Comparison of ENCODE assay signal across 24 cellular contexts in the genomic region with DNA sequence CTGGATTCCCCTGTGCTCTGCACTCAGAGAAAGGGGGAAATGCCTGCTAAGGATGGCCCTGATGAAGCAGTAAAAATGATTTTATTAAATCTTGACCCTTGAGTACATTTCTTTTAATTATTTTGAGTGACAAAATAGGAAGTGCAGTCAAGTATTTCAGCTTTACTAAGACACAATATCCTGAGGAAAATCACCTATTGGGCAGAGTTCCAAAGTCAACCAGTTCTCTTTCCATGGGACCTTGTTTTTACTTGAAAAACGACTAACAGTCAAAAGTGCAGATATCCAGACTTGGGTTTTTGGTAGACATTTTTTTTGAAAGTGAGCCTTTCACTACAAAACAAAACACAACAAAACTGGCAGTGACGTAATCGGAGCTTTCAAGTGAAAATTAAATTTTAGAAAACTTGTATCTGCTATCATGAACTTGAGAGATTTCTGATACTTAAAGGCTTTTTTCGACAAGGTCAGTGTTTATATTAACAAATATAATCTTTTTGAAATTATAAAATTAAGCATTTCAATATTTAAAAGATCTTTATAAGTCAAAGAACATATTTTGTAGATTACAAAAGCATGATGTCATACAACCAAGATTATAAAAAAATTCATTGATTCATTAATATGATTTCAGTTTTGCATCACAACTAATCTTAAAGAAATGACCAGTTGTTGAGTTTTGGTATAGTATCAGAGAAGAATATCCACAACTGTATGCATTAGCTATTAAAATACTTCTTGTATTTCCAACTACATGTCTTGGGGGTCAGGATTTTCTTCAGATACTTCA.
A peak's percentile ranks its signal among the peaks of the same experiment; 100 is the strongest.
DNase-seq lines count a peak whose midpoint lies in the region; ATAC-seq, FAIRE-seq and TF ChIP-seq lines count a peak whose summit lies in the region.
"Had no signal": no experiment of that assay in that cellular context is flagged by ENCODE, and none has a peak within 500 bp of the region (broad histone marks: within the 10 kb centered on the region; RNA-seq: fewer than 3 reads in every experiment).

No MANE protein-coding gene starts in this region.

- intact Hi-C loops in PC-3 (cut with micrococcal nuclease): no loop called here

- no peaks in the 10 kb centered on the region for H3K4me1 ChIP-seq in PC-3 (ENCODE audit: insufficient read depth, low read length)

- no TSS peak for BruUV-seq in PC-3 (replicated peaks; lab: Mats Ljungman, UMichigan)

- TF ChIP-seq CTCF in PC-3 (conservative IDR thresholded peaks at IDR 0.05; ENCODE audit: low read depth, low read length) (no peak), astrocyte of the spinal cord (IDR thresholded peaks at IDR 0.05; ENCODE audit: low read depth, low read length) (no peak), retinal pigment epithelial cell (conservative IDR thresholded peaks at IDR 0.05; ENCODE audit: low read depth, low read length) (no peak), brain microvascular endothelial cell (IDR thresholded peaks at IDR 0.05; ENCODE audit: low read depth, low read length, missing control alignments) (no peak)

- H3K9me3 Mint-ChIP-seq in activated naive CD8-positive, alpha-beta T cell treated with anti-CD3 and anti-CD28 coated beads for 36 hours: no peaks in the 10 kb centered on the region
- H3K9me3 Mint-ChIP-seq: CD8-positive, alpha-beta T cell had no signal

- no peaks in the 10 kb centered on the region for H3K4me1 Mint-ChIP-seq in activated naive CD8-positive, alpha-beta T cell treated with anti-CD3 and anti-CD28 coated beads for 36 hours

- H3K4me3 ChIP-seq in PC-3 (ENCODE audit: low read length) (no peak overlapping the region), astrocyte of the spinal cord (ENCODE audit: low read depth, low read length) (no peak overlapping the region), retinal pigment epithelial cell (ENCODE audit: low read length) (no peak overlapping the region), brain microvascular endothelial cell (ENCODE audit: low read depth, low read length) (no peak overlapping the region)
- H3K4me3 ChIP-seq: BLaER1 treated with 17β-estradiol and CSF1 and Interleukin-3, amounts not matched to agents 10 nM and 100 nM; GM12878; K562 had no signal

- H3K27ac Mint-ChIP-seq in activated naive CD8-positive, alpha-beta T cell treated with anti-CD3 and anti-CD28 coated beads for 36 hours: no peak overlapping the region
- H3K27ac Mint-ChIP-seq: CD8-positive, alpha-beta T cell had no signal

- POLR2A ChIA-PET in PC-3 (lab: Charles Lee; ENCODE audit: unreplicated experiment): no interaction called here

- H3K27ac ChIP-seq in PC-3 (ENCODE audit: low read length) (no peak overlapping the region), brain microvascular endothelial cell (no peak overlapping the region)
- H3K27ac ChIP-seq: BLaER1 treated with 17β-estradiol and CSF1 and Interleukin-3, amounts not matched to agents 10 nM and 100 nM had no signal

- no peak overlapping the region for H2AFZ ChIP-seq in PC-3 (ENCODE audit: low read length)

- H3K27me3 ChIP-seq in PC-3 (ENCODE audit: low read length) (no peaks in the 10 kb centered on the region), brain microvascular endothelial cell (replicated peaks) (no peaks in the 10 kb centered on the region)
- H3K27me3 ChIP-seq: BLaER1 treated with 17β-estradiol and CSF1 and Interleukin-3, amounts not matched to agents 10 nM and 100 nM had no signal

- no peaks in the 10 kb centered on the region for H3K79me2 ChIP-seq in PC-3 (ENCODE audit: low read length)

- peaks cover 14% of the 10 kb centered on the region for H3K27me3 Mint-ChIP-seq in activated naive CD8-positive, alpha-beta T cell treated with anti-CD3 and anti-CD28 coated beads for 36 hours

- H3K36me3 Mint-ChIP-seq in activated naive CD8-positive, alpha-beta T cell treated with anti-CD3 and anti-CD28 coated beads for 36 hours: no peaks in the 10 kb centered on the region
- H3K36me3 Mint-ChIP-seq: CD8-positive, alpha-beta T cell had no signal

- no peak for ATAC-seq in PC-3
- ATAC-seq: CD8-positive, alpha-beta T cell; GM12878; HCT116; K562 had no signal

- H3F3A ChIP-seq in PC-3 (ENCODE audit: low read length, unreplicated experiment): no peaks in the 10 kb centered on the region

- H3K9me2 ChIP-seq in PC-3 (replicated peaks; ENCODE audit: low read length): no peaks in the 10 kb centered on the region

- peak; percentile 53 for FAIRE-seq in frontal cortex (lab: Jason Lieb, UNC)
- FAIRE-seq: GM12878, K562 had no signal

- DNase-seq in PC-3: peak; percentile 8
- peak; percentile 12 for DNase-seq in astrocyte of the spinal cord (ENCODE audit: low read depth, low spot score)
- no peak for DNase-seq in frontal cortex (ENCODE audit: low spot score in 2 of 2)
- peak; percentile 15 for DNase-seq in retinal pigment epithelial cell (ENCODE audit: low read depth)
- DNase-seq in brain microvascular endothelial cell: no peak
- DNase-seq in iPS-NIHi7 (ENCODE audit: extremely low spot score): no peak
- DNase-seq in activated naive CD8-positive, alpha-beta T cell treated with anti-CD3 and anti-CD28 coated beads for 36 hours: no peak
- DNase-seq: Calu3; CD8-positive, alpha-beta T cell; DMS53; EL; GOT3; NCI-H1105 treated with DMSO at 0.1 percent for 48 hours; NCI-H1694; NCI-H2081 treated with DMSO at 0.1 percent for 48 hours; NCI-H510A; NCI-H748 treated with DMSO at 0.1 percent for 48 hours; NK-92 treated with Interleukin-12 subunit alpha and Interleukin-12 subunit beta, amount 100 ng/mL, for 24 hours; RPMI8226; SHP77 treated with DMSO at 0.1 percent for 48 hours had no signal

- CTCF ChIA-PET in PC-3 (lab: Charles Lee): no interaction called here

- no peak overlapping the region for H3K4me2 ChIP-seq in PC-3 (ENCODE audit: low read length)

- in situ Hi-C loops in astrocyte of the spinal cord (cut with HindIII; ENCODE audit: low sequenced_read_pairs): no loop called here
- in situ Hi-C loops in brain microvascular endothelial cell (cut with HindIII; ENCODE audit: low pct_ligation_motif_present, low sequenced_read_pairs): no loop called here

- H3K36me3 ChIP-seq in PC-3 (ENCODE audit: low read depth, low read length) (no peaks in the 10 kb centered on the region), brain microvascular endothelial cell (replicated peaks) (no peaks in the 10 kb centered on the region)
- H3K36me3 ChIP-seq: BLaER1 treated with 17β-estradiol and CSF1 and Interleukin-3, amounts not matched to agents 10 nM and 100 nM had no signal

- no peak overlapping the region for H3K9ac ChIP-seq in PC-3 (ENCODE audit: low read length)
- H3K9ac ChIP-seq: BLaER1 treated with 17β-estradiol and CSF1 and Interleukin-3, amounts not matched to agents 10 nM and 100 nM had no signal

- no peaks in the 10 kb centered on the region for H4K20me1 ChIP-seq in PC-3 (ENCODE audit: low read length)
- H4K20me1 ChIP-seq: BLaER1 treated with 17β-estradiol and CSF1 and Interleukin-3, amounts not matched to agents 10 nM and 100 nM had no signal

- no peaks in the 10 kb centered on the region for H3K9me3 ChIP-seq in PC-3 (ENCODE audit: low read length)

- H3K4me3 Mint-ChIP-seq in activated naive CD8-positive, alpha-beta T cell treated with anti-CD3 and anti-CD28 coated beads for 36 hours: no peak overlapping the region
- H3K4me3 Mint-ChIP-seq: CD8-positive, alpha-beta T cell had no signal

Comparison
In these comparisons a context has a peak if more than half of its experiments do, and no peak if none do; other contexts are left out.
1. DNase-seq: peak in PC-3 (single experiment), astrocyte of the spinal cord (single experiment) and retinal pigment epithelial cell (single experiment); none in frontal cortex (0 of 2), brain microvascular endothelial cell (single experiment), iPS-NIHi7 (single experiment) and activated naive CD8-positive, alpha-beta T cell treated with anti-CD3 and anti-CD28 coated beads for 36 hours (single experiment).